Comparison of ENCODE assay signal across 18 cellular contexts in the genomic region with DNA sequence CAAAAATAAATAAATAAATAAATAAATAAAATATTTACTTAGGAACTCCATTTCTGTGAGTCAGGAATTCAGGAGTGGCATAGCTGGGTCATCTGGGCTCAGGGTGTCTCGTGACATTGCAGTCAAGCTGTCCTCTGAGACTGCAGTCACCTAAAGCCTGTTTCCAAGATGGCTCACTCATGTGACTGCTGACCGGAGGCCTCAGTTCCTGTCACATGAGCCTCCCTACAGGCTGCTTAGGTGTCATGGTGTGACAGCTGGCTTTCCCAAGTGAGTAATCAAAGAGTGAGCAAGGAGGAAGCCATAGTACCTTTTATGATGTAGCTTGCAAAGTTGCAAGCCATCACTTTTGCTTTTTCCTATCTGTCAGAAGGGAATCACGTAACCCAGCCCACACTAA.
DNase-seq lines count a peak whose midpoint lies in the region; ATAC-seq, FAIRE-seq and TF ChIP-seq lines count a peak whose summit lies in the region.
"Had no signal": no experiment of that assay in that cellular context is flagged by ENCODE, and none has a peak within 500 bp of the region (broad histone marks: within the 10 kb centered on the region; RNA-seq: fewer than 3 reads in every experiment).

No MANE protein-coding gene starts in this region.

- H4K20me1 ChIP-seq in SK-N-SH (ENCODE audit: insufficient read depth), result no peaks in the 10 kb centered on the region

- no peak for TF ChIP-seq CTCF in SK-N-SH (IDR thresholded peaks at IDR 0.05)
- TF ChIP-seq CTCF in bronchial epithelial cell (IDR thresholded peaks at IDR 0.05; ENCODE audit: insufficient read depth, low read length, severe bottlenecking), result no peak

- ATAC-seq in SK-N-SH treated with all-trans-retinoic acid at 6 μM for 48 hours (no peak), HG02571 (IDR thresholded peaks at IDR 0.05; ENCODE audit: unreplicated experiment) (no peak)
- ATAC-seq: gastroesophageal sphincter had no signal

- no peak overlapping the region for H3K9ac ChIP-seq in SK-N-SH

- no peaks in the 10 kb centered on the region for H3K9me2 ChIP-seq in SK-N-SH

- no peak for TF ChIP-seq RAD21 in SK-N-SH (IDR thresholded peaks at IDR 0.05; ENCODE audit: low read length)
- TF ChIP-seq RAD21 in Ishikawa (IDR thresholded peaks at IDR 0.05; ENCODE audit: low read depth), result no peak

- H2AFZ ChIP-seq in SK-N-SH (ENCODE audit: low read depth), result no peak overlapping the region

- POLR2A ChIA-PET in SK-N-SH (lab: Yijun Ruan, JAX), result no interaction called here
- POLR2A ChIA-PET in HEK293T (lab: Yijun Ruan, JAX), result no interaction called here

- WGBS in SK-N-SH (ENCODE audit: low lambda C conversion rate), result 100% methylated on average over 3 of the region's 3 CpGs

- H3K27ac ChIP-seq in SK-N-SH (ENCODE audit: low read depth in 2 of 2, low read length in 1 of 2), result no peak overlapping the region
- H3K27ac ChIP-seq: gastroesophageal sphincter had no signal

- CTCF ChIA-PET in SK-N-SH (lab: Yijun Ruan, JAX) (no interaction called here), HEK293T (lab: Yijun Ruan, JAX) (no interaction called here)

- H3K4me3 ChIP-seq in SK-N-SH (ENCODE audit: low read depth in 2 of 2, low read length in 1 of 2) (no peak overlapping the region), bronchial epithelial cell (ENCODE audit: low read depth, low read length) (no peak overlapping the region)
- H3K4me3 ChIP-seq: gastroesophageal sphincter had no signal

- H3K4me2 ChIP-seq in SK-N-SH, result no peak overlapping the region

- DNase-seq in SK-N-SH (no peak), bronchial epithelial cell (ENCODE audit: low read depth) (peak; percentile 30), renal cortical epithelial cell (ENCODE audit: low read depth) (peak; percentile 10), HEK293T (ENCODE audit: extremely low spot score) (no peak), DMS114 treated with DMSO at 0.1 percent for 48 hours (lab: John Stamatoyannopoulos, UW; ENCODE audit: unreplicated experiment) (no peak)
- DNase-seq: ACHN; GOT3; NCI-H1417; NCI-H524 treated with DMSO at 0.1 percent for 48 hours; SIG-M5; stimulated activated CD4-positive, alpha-beta T cell treated with anti-CD3 and anti-CD28 coated beads, Interleukin-12 subunit alpha, Interleukin-12 subunit beta, amount 100 ng/mL, for 4 hours had no signal

- no peaks in the 10 kb centered on the region for H3K79me2 ChIP-seq in SK-N-SH (ENCODE audit: insufficient read depth)

- H3K4me1 ChIP-seq in SK-N-SH (ENCODE audit: control insufficient read depth in 1 of 2, insufficient read depth in 2 of 2, low read depth in 1 of 2, low read length in 1 of 2), result no peaks in the 10 kb centered on the region
- H3K4me1 ChIP-seq: gastroesophageal sphincter had no signal

- H3K9me3 ChIP-seq in SK-N-SH, result no peaks in the 10 kb centered on the region
- H3K9me3 ChIP-seq: gastroesophageal sphincter had no signal

- H3K36me3 ChIP-seq in SK-N-SH (replicated peaks in 1 of 2; ENCODE audit: control insufficient read depth in 1 of 2, insufficient read depth in 2 of 2, low read length in 1 of 2) (no peaks in the 10 kb centered on the region), bronchial epithelial cell (ENCODE audit: control insufficient read depth, insufficient read depth, low read length) (no peaks in the 10 kb centered on the region)

- no peaks in the 10 kb centered on the region for H3K27me3 ChIP-seq in SK-N-SH (ENCODE audit: insufficient read depth)
- no peaks in the 10 kb centered on the region for H3K27me3 ChIP-seq in bronchial epithelial cell (ENCODE audit: control insufficient read depth, insufficient read depth, low read length)

- TF ChIP-seq EP300 in SK-N-SH (IDR thresholded peaks at IDR 0.05; ENCODE audit: borderline replicate concordance in 1 of 2, low read depth in 1 of 2, low read length in 1 of 2) (no peak), Ishikawa (IDR thresholded peaks at IDR 0.05; ENCODE audit: borderline replicate concordance) (no peak)

- no peak for FAIRE-seq in bronchial epithelial cell (lab: Jason Lieb, UNC)
- FAIRE-seq: astrocyte, GM12892, GM19239 had no signal

- peaks cover 3% of the 10 kb centered on the region for H3F3A ChIP-seq in SK-N-SH (replicated peaks; ENCODE audit: insufficient read depth)

TF ChIP-seq in SK-N-SH, 30 proteins besides CTCF, POLR2A, EP300 and RAD21 (continues in another document):
- TF ChIP-seq NFIC (IDR thresholded peaks at IDR 0.05; ENCODE audit: borderline replicate concordance), result no peak

TF ChIP-seq in SK-N-SH treated with all-trans-retinoic acid at 6 μM for 48 hours, 23 proteins besides CTCF, POLR2A, EP300 and RAD21 (continues in another document):
- TF ChIP-seq SNAI2 (CRISPR knock-in tag; IDR thresholded peaks at IDR 0.05) (no peak), CSDC2 (CRISPR knock-in tag; IDR thresholded peaks at IDR 0.05) (no peak), ZNF565 (CRISPR knock-in tag; conservative IDR thresholded peaks at IDR 0.05; ENCODE audit: low read depth) (no peak), RARB (CRISPR knock-in tag; IDR thresholded peaks at IDR 0.05) (no peak)

TF ChIP-seq in Ishikawa, 13 proteins besides CTCF, POLR2A, EP300 and RAD21 (continues in another document):
- TF ChIP-seq, protein P1, sequence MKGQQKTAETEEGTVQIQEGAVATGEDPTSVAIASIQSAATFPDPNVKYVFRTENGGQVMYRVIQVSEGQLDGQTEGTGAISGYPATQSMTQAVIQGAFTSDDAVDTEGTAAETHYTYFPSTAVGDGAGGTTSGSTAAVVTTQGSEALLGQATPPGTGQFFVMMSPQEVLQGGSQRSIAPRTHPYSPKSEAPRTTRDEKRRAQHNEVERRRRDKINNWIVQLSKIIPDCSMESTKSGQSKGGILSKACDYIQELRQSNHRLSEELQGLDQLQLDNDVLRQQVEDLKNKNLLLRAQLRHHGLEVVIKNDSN (IDR thresholded peaks at IDR 0.05), result peak; percentile 67
- no peak for TF ChIP-seq ZBTB7A (IDR thresholded peaks at IDR 0.05; ENCODE audit: low read depth)
- TF ChIP-seq TCF12 (IDR thresholded peaks at IDR 0.05; ENCODE audit: low read depth), result no peak
- TF ChIP-seq, protein P2, sequence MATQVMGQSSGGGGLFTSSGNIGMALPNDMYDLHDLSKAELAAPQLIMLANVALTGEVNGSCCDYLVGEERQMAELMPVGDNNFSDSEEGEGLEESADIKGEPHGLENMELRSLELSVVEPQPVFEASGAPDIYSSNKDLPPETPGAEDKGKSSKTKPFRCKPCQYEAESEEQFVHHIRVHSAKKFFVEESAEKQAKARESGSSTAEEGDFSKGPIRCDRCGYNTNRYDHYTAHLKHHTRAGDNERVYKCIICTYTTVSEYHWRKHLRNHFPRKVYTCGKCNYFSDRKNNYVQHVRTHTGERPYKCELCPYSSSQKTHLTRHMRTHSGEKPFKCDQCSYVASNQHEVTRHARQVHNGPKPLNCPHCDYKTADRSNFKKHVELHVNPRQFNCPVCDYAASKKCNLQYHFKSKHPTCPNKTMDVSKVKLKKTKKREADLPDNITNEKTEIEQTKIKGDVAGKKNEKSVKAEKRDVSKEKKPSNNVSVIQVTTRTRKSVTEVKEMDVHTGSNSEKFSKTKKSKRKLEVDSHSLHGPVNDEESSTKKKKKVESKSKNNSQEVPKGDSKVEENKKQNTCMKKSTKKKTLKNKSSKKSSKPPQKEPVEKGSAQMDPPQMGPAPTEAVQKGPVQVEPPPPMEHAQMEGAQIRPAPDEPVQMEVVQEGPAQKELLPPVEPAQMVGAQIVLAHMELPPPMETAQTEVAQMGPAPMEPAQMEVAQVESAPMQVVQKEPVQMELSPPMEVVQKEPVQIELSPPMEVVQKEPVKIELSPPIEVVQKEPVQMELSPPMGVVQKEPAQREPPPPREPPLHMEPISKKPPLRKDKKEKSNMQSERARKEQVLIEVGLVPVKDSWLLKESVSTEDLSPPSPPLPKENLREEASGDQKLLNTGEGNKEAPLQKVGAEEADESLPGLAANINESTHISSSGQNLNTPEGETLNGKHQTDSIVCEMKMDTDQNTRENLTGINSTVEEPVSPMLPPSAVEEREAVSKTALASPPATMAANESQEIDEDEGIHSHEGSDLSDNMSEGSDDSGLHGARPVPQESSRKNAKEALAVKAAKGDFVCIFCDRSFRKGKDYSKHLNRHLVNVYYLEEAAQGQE (IDR thresholded peaks at IDR 0.05; ENCODE audit: low read depth), result no peak
- TF ChIP-seq NFIC (IDR thresholded peaks at IDR 0.05), result no peak
- TF ChIP-seq CEBPB (IDR thresholded peaks at IDR 0.05), result no peak

TF ChIP-seq in HEK293T, 16 proteins besides CTCF, POLR2A, EP300 and RAD21:
- TF ChIP-seq CTBP1 (IDR thresholded peaks at IDR 0.05; ENCODE audit: borderline replicate concordance), result no peak
- TF ChIP-seq ZNF384 (IDR thresholded peaks at IDR 0.05), result no peak
- no peak for TF ChIP-seq SUZ12 (IDR thresholded peaks at IDR 0.05)
TF ChIP-seq in HEK293T: peak in this region for 0.

Comparison
In these comparisons a context has a peak if more than half of its experiments do, and no peak if none do; other contexts are left out.
1. DNase-seq: peak in bronchial epithelial cell (single experiment) and renal cortical epithelial cell (single experiment); none in SK-N-SH (single experiment), HEK293T (single experiment) and DMS114 treated with DMSO at 0.1 percent for 48 hours (single experiment).